Comparison of ENCODE assay signal across 18 cellular contexts in the genomic region with DNA sequence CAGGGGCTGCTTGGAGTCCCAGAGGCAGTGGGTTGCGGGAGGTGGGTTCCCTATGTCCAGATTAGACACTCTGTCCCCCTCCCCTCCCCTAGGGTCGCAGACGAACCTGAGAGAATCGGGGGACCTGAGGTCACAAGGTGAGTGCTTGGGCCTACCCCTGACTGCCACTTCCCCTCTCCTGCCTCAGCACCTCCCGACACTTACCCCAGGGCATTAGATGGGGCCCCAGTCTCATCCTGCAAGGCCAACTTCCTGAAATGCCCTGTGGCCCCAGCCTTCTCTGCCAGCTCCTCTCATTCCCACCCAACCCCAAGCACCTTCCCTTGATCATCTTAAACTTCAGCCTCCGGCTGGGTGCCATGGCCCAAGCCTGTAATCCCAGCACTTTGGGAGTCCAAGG. TPM values are rescaled to one million over a fixed set of nuclear protein-coding genes. Genes with fewer than 3 reads are reported as not detected.
"Had no signal": no experiment of that assay in that cellular context is flagged by ENCODE, and none has a peak within 500 bp of the region (broad histone marks: within the 10 kb centered on the region; RNA-seq: fewer than 3 reads in every experiment).

No MANE protein-coding gene starts in this region.

- DNase-seq: Karpas-422, KG1, MM.1S, NCI-H1436, NCI-H187, NCI-H2029, NCI-H2171, NCI-H226, NCI-H524 treated with DMSO at 0.1 percent for 48 hours, NCI-H69, NCI-H774, RPMI8226, SHP77 had no signal

- ATAC-seq: SK-N-SH treated with all-trans-retinoic acid at 6 μM for 48 hours had no signal

- H3K27ac Mint-ChIP-seq: IgD-negative memory B cell had no signal

- H3K4me3 Mint-ChIP-seq: IgD-negative memory B cell had no signal

- FAIRE-seq: HTR-8/SVneo, RCC 7860 had no signal

- H3K4me1 Mint-ChIP-seq: IgD-negative memory B cell had no signal

RNA-seq across cellular contexts. Expression of a gene that starts 23.0 kb away (rescaled TPM):
- total RNA-seq: M059J had no signal
- polyA plus RNA-seq: IgD-negative memory B cell had no signal

RNA-seq across cellular contexts. Expression of a gene that starts 40.8 kb away (rescaled TPM):
- polyA plus RNA-seq: IgD-negative memory B cell had no signal

RNA-seq across cellular contexts. Expression of a gene that starts 54.5 kb away (rescaled TPM):
- total RNA-seq: M059J had no signal
- polyA plus RNA-seq: IgD-negative memory B cell had no signal
